ENCODE assay signal across 7 cellular contexts in the genomic region with DNA sequence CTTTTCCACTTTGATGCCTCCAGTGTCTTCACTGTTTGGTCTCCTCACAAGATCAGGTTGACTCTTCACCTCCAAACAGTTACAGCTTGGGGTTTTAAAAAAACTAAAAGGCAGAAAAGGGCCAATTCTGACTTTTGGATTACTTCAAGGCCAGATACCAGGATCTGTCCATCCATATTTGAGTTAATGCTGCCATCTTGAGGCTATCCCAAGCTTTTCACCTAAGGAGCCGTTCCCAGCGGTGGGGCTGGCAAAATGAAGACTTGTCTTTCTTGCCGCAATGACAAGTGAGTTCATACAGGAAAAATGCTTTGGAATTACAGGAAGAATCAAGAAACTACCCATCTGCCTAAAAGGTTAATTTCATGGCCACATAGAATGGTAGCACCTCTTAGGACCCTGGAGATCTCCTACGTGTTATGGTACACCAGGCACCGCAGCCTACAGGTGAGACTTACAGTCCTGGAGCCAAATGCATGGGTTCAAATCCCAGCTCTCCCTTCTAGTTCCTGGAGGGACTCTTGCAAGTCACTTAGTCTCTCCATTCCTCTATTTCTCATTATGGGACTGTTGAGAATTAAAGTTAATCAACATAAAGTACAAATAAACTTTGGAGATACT. TPM values are rescaled to one million over a fixed set of nuclear protein-coding genes. Genes with fewer than 3 reads are reported as not detected.
DNase-seq lines count a peak whose midpoint lies in the region; ATAC-seq and TF ChIP-seq lines count a peak whose summit lies in the region.

No MANE protein-coding gene starts in this region.

- DNase-seq in DMS53 (lab: John Stamatoyannopoulos, UW) (peak; percentile 58), LNCaP clone FGC (ENCODE audit: low read depth) (peak; percentile 46), UCSD-AML1 (lab: John Stamatoyannopoulos, UW; ENCODE audit: unreplicated experiment) (peak; percentile 22), glomerular visceral epithelial cell (ENCODE audit: extremely low spot score) (peak; percentile 70), pulmonary artery endothelial cell (ENCODE audit: low read depth, low spot score) (peak; percentile 32)

- no peak overlapping the region for H3K4me3 ChIP-seq in LNCaP clone FGC (ENCODE audit: low read depth, low read length)

- TF ChIP-seq CTCF in LNCaP clone FGC (IDR thresholded peaks at IDR 0.05; ENCODE audit: control insufficient read depth, extremely low read depth, insufficient read depth), result peak; percentile 78

- peak; percentile 73 for ATAC-seq in GM18909 (IDR thresholded peaks at IDR 0.05; ENCODE audit: poor library complexity, unreplicated experiment)
- no peak for ATAC-seq in HG03196 (IDR thresholded peaks at IDR 0.05; ENCODE audit: unreplicated experiment)

RNA-seq across cellular contexts. Expression of a gene that starts 6.0 kb away (rescaled TPM):
- not detected in 2 replicates for total RNA-seq in pulmonary artery endothelial cell
